Comparison of ENCODE assay signal across 10 cellular contexts in the genomic region with DNA sequence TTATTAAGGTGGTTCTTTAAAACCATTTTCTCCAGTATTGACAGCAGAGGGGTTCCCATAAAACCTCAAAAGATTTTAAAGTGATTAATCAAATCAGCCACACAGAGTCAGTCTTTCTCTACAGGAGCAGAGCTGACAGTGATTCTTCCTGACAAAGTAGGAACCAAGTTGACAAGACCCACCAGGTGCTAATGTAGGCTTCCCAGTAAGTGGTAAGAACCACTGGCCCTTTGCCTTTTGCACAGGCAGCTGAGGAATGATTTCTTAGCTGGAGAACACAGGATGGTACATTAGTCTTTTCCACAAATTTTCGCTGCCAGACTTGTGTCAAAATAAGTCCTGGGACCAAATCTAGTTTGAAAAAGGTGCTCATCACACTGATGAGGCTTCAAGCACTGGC.
DNase-seq lines count a peak whose midpoint lies in the region; TF ChIP-seq lines count a peak whose summit lies in the region.
"Had no signal": no experiment of that assay in that cellular context is flagged by ENCODE, and none has a peak within 500 bp of the region (broad histone marks: within the 10 kb centered on the region; RNA-seq: fewer than 3 reads in every experiment).

No MANE protein-coding gene starts in this region.

- intact Hi-C loops in CD4-positive, alpha-beta memory T cell (cut with micrococcal nuclease) = loop anchor here (5.0 kb wide), 3 partner anchors 38 to 387 kb away; no protein-coding TSS in a partner anchor

- H3K27ac Mint-ChIP-seq in CD8-positive, alpha-beta memory T cell = peak overlapping the region in 5 of 8 donors; percentile 13 to 39 (median 35)
- peak overlapping the region in 2 of 7 donors; percentile 3 to 8 for H3K27ac Mint-ChIP-seq in CD4-positive, alpha-beta memory T cell
- H3K27ac Mint-ChIP-seq: activated CD8-positive, alpha-beta T cell treated with anti-CD3 and anti-CD28 coated beads for 36 hours had no signal

- no peak overlapping the region for H3K27ac ChIP-seq in CD8-positive, alpha-beta memory T cell (ENCODE audit: low read depth, low read length)
- no peak overlapping the region for H3K27ac ChIP-seq in CD4-positive, alpha-beta memory T cell (ENCODE audit: low read depth, low read length)

- no peak for DNase-seq in CD8-positive, alpha-beta memory T cell
- DNase-seq in OCI-M1 (lab: John Stamatoyannopoulos, UW) (peak; percentile 14), fibroblast of pulmonary artery (ENCODE audit: low read depth) (peak; percentile 17), LoVo (ENCODE audit: low spot score) (no peak)
- no peak for DNase-seq in stimulated activated CD8-positive, alpha-beta memory T cell treated with anti-CD3 and anti-CD28 coated beads, Interleukin-4, amount 100 ng/mL, for 48 hours
- DNase-seq in CD4-positive, alpha-beta memory T cell = no peak
- DNase-seq in activated naive CD4-positive, alpha-beta T cell treated with anti-CD3 and anti-CD28 coated beads, Interleukin-2, amount 50 U/mL, for 16 hours = no peak
- DNase-seq: activated CD8-positive, alpha-beta T cell treated with anti-CD3 and anti-CD28 coated beads for 36 hours; stimulated activated CD4-positive, alpha-beta T cell treated with anti-CD3 and anti-CD28 coated beads, Interleukin-4, amount 100 ng/mL, for 24 hours had no signal

- peaks cover 40 to 71% (median 60%) of the 10 kb centered on the region in 3 donors for H3K4me1 Mint-ChIP-seq in CD8-positive, alpha-beta memory T cell
- H3K4me1 Mint-ChIP-seq in CD4-positive, alpha-beta memory T cell = peaks cover 22 to 72% (median 42%) of the 10 kb centered on the region in 4 donors

- peak overlapping the region; percentile 78 for H3K9ac ChIP-seq in skeletal muscle satellite cell (ENCODE audit: low read depth, low read length)

- no peak overlapping the region for H3K4me3 ChIP-seq in CD8-positive, alpha-beta memory T cell (ENCODE audit: low read length)
- H3K4me3 ChIP-seq in fibroblast of pulmonary artery (replicated peaks; ENCODE audit: low read depth, low read length) = no peak overlapping the region
- no peak overlapping the region for H3K4me3 ChIP-seq in skeletal muscle satellite cell (ENCODE audit: low read length)
- H3K4me3 ChIP-seq in CD4-positive, alpha-beta memory T cell (ENCODE audit: low read length in 2 of 2) = no peak overlapping the region

- peak overlapping the region; percentile 69 for H3K4me2 ChIP-seq in skeletal muscle satellite cell (ENCODE audit: low read length)

- no peaks in the 10 kb centered on the region for H3K36me3 ChIP-seq in CD8-positive, alpha-beta memory T cell (ENCODE audit: insufficient read depth, low read length)
- no peaks in the 10 kb centered on the region for H3K36me3 ChIP-seq in skeletal muscle satellite cell (ENCODE audit: insufficient read depth, low read length)
- H3K36me3 ChIP-seq in CD4-positive, alpha-beta memory T cell (ENCODE audit: insufficient read depth, low read length) = no peaks in the 10 kb centered on the region

- CTCF ChIA-PET in CD8-positive, alpha-beta memory T cell (lab: Charles Lee) = interaction anchor here (0.7 kb wide), 1 partner anchor 104 kb away, joined by 3 read pairs; no protein-coding TSS in a partner anchor
- CTCF ChIA-PET in CD4-positive, alpha-beta memory T cell (lab: Charles Lee; ENCODE audit: partially characterized antibody) = interaction anchor here (0.7 to 3.1 kb wide), 5 partner anchors 20 to 403 kb away, joined by 3 to 16 read pairs (median 3); no protein-coding TSS in a partner anchor

- POLR2A ChIA-PET in CD8-positive, alpha-beta memory T cell (lab: Charles Lee) = no interaction called here
- POLR2A ChIA-PET in CD4-positive, alpha-beta memory T cell (lab: Charles Lee; ENCODE audit: partially characterized antibody) = interaction anchor here (1.2 kb wide), 1 partner anchor 18 kb away, joined by 3 read pairs; no protein-coding TSS in a partner anchor

- H3K9me3 Mint-ChIP-seq in CD8-positive, alpha-beta memory T cell = peaks cover 0 to 3% (median 0%) of the 10 kb centered on the region in 5 donors
- H3K9me3 Mint-ChIP-seq in CD4-positive, alpha-beta memory T cell = peaks cover 0 to 4% (median 0%) of the 10 kb centered on the region in 8 donors

- H3K4me1 ChIP-seq in CD8-positive, alpha-beta memory T cell (ENCODE audit: insufficient read depth, low read length) = peaks cover 34% of the 10 kb centered on the region
- peaks cover 53% of the 10 kb centered on the region for H3K4me1 ChIP-seq in skeletal muscle satellite cell (ENCODE audit: control insufficient read depth, insufficient read depth, low read length)
- H3K4me1 ChIP-seq in CD4-positive, alpha-beta memory T cell (ENCODE audit: insufficient read depth, low read length) = peaks cover 37% of the 10 kb centered on the region

- no peaks in the 10 kb centered on the region for H3K27me3 Mint-ChIP-seq in CD8-positive, alpha-beta memory T cell
- H3K27me3 Mint-ChIP-seq in CD4-positive, alpha-beta memory T cell = no peaks in the 10 kb centered on the region
- H3K27me3 Mint-ChIP-seq: activated CD8-positive, alpha-beta T cell treated with anti-CD3 and anti-CD28 coated beads for 36 hours had no signal

- TF ChIP-seq CTCF in fibroblast of pulmonary artery (IDR thresholded peaks at IDR 0.05; ENCODE audit: low read length, missing control alignments) = no peak

- H3K4me3 Mint-ChIP-seq in CD8-positive, alpha-beta memory T cell = peak overlapping the region in 1 of 7 donors; percentile 44
- H3K4me3 Mint-ChIP-seq in CD4-positive, alpha-beta memory T cell = peak overlapping the region in 2 of 8 donors; percentile 3 to 40
- H3K4me3 Mint-ChIP-seq: activated CD8-positive, alpha-beta T cell treated with anti-CD3 and anti-CD28 coated beads for 36 hours had no signal

- no peaks in the 10 kb centered on the region for H3K27me3 ChIP-seq in CD8-positive, alpha-beta memory T cell (ENCODE audit: insufficient read depth, low read length, poor library complexity, severe bottlenecking)
- H3K27me3 ChIP-seq in skeletal muscle satellite cell (ENCODE audit: control insufficient read depth, insufficient read depth, low read length) = no peaks in the 10 kb centered on the region
- H3K27me3 ChIP-seq in CD4-positive, alpha-beta memory T cell (ENCODE audit: insufficient read depth, low read length) = no peaks in the 10 kb centered on the region

- H3K36me3 Mint-ChIP-seq in CD8-positive, alpha-beta memory T cell = peaks cover 0 to 7% (median 3%) of the 10 kb centered on the region in 3 donors
- peaks cover 0 to 4% of the 10 kb centered on the region in 2 donors for H3K36me3 Mint-ChIP-seq in CD4-positive, alpha-beta memory T cell

- H3K9me3 ChIP-seq in CD8-positive, alpha-beta memory T cell (ENCODE audit: low read length) = no peaks in the 10 kb centered on the region
- H3K9me3 ChIP-seq in skeletal muscle satellite cell (replicated peaks; ENCODE audit: low read length) = no peaks in the 10 kb centered on the region
- H3K9me3 ChIP-seq in CD4-positive, alpha-beta memory T cell (ENCODE audit: control insufficient read depth in 1 of 2, low read length in 2 of 2) = no peaks in the 10 kb centered on the region

Comparison
In these comparisons a context has a peak if more than half of its experiments do, and no peak if none do; other contexts are left out.
1. DNase-seq: peak in OCI-M1 (single experiment) and fibroblast of pulmonary artery (single experiment); none in CD8-positive, alpha-beta memory T cell (0 of 5), stimulated activated CD8-positive, alpha-beta memory T cell treated with anti-CD3 and anti-CD28 coated beads, Interleukin-4, amount 100 ng/mL, for 48 hours (single experiment), CD4-positive, alpha-beta memory T cell (0 of 5), activated naive CD4-positive, alpha-beta T cell treated with anti-CD3 and anti-CD28 coated beads, Interleukin-2, amount 50 U/mL, for 16 hours (single experiment) and LoVo (single experiment).